27 cellular contexts compared by ENCODE assay signal in the genomic region with DNA sequence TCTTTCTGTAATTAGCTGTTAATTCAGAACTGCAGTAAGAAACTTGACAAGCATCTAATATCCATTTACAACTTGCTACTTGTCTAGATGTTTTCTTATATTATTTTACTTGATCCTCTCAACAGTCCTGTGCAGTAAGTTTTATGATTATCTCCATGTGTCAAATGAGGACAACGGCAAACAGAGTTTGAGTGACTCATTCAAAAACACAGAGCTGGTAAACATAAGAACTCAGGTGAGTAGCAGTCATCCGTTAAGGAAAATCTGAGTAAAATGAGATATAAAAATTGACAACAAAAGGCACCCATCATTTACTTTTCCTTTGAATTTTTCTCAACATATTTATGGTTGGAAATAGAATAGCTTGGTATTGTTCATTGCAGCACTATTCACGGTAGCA.
"Had no signal": no experiment of that assay in that cellular context is flagged by ENCODE, and none has a peak within 500 bp of the region (broad histone marks: within the 10 kb centered on the region; RNA-seq: fewer than 3 reads in every experiment).

No MANE protein-coding gene starts in this region.

- H3K4me3 ChIP-seq: left ventricle myocardium inferior, lung, mucosa of descending colon, ovary, skin epidermis, suprapubic skin, thoracic aorta, tibial artery, upper lobe of right lung had no signal

- ATAC-seq: mucosa of descending colon; naive thymus-derived CD4-positive, alpha-beta T cell; natural killer cell treated with Interleukin-12 subunit alpha and Interleukin-12 subunit beta and Interleukin-15 and Interleukin-18, amount 100 ng/mL, for 72 hours; right cardiac atrium; sciatic nerve; stimulated activated effector memory CD8-positive, alpha-beta T cell treated with anti-CD3 and anti-CD28 coated beads, Interleukin-12 subunit alpha, Interleukin-12 subunit beta, amount 100 ng/mL, for 72 hours; upper lobe of right lung had no signal

- H3K36me3 ChIP-seq: left ventricle myocardium inferior, ovary, suprapubic skin, thoracic aorta, tibial artery, upper lobe of right lung had no signal

- H3K36me3 Mint-ChIP-seq: memory B cell; naive thymus-derived CD4-positive, alpha-beta T cell; natural killer cell treated with Interleukin-12 subunit alpha and Interleukin-12 subunit beta and Interleukin-15 and Interleukin-18, amount 100 ng/mL, for 72 hours; stimulated activated effector memory CD8-positive, alpha-beta T cell treated with anti-CD3 and anti-CD28 coated beads, Interleukin-12 subunit alpha, Interleukin-12 subunit beta, amount 100 ng/mL, for 72 hours had no signal

- H3K4me1 Mint-ChIP-seq: stimulated activated effector memory CD8-positive, alpha-beta T cell treated with anti-CD3 and anti-CD28 coated beads, Interleukin-12 subunit alpha, Interleukin-12 subunit beta, amount 100 ng/mL, for 72 hours had no signal

- H3K4me3 Mint-ChIP-seq: memory B cell; naive thymus-derived CD4-positive, alpha-beta T cell; natural killer cell treated with Interleukin-12 subunit alpha and Interleukin-12 subunit beta and Interleukin-15 and Interleukin-18, amount 100 ng/mL, for 72 hours; stimulated activated effector memory CD8-positive, alpha-beta T cell treated with anti-CD3 and anti-CD28 coated beads, Interleukin-12 subunit alpha, Interleukin-12 subunit beta, amount 100 ng/mL, for 72 hours; stimulated activated naive CD8-positive, alpha-beta T cell treated with anti-CD3 and anti-CD28 coated beads, Interleukin-15, Interleukin-2, amounts not matched to agents 100 ng/mL and 50 ng/mL, for 24 hours had no signal

- H3K27ac Mint-ChIP-seq: memory B cell; naive thymus-derived CD4-positive, alpha-beta T cell; progenitor cell of endocrine pancreas; stimulated activated effector memory CD8-positive, alpha-beta T cell treated with anti-CD3 and anti-CD28 coated beads, Interleukin-12 subunit alpha, Interleukin-12 subunit beta, amount 100 ng/mL, for 72 hours; stimulated activated naive CD8-positive, alpha-beta T cell treated with anti-CD3 and anti-CD28 coated beads, Interleukin-15, Interleukin-2, amounts not matched to agents 100 ng/mL and 50 ng/mL, for 24 hours had no signal

- H3K9me3 Mint-ChIP-seq: naive thymus-derived CD4-positive, alpha-beta T cell; natural killer cell treated with Interleukin-12 subunit alpha and Interleukin-12 subunit beta and Interleukin-15 and Interleukin-18, amount 100 ng/mL, for 72 hours; stimulated activated effector memory CD8-positive, alpha-beta T cell treated with anti-CD3 and anti-CD28 coated beads, Interleukin-12 subunit alpha, Interleukin-12 subunit beta, amount 100 ng/mL, for 72 hours; stimulated activated naive CD8-positive, alpha-beta T cell treated with anti-CD3 and anti-CD28 coated beads, Interleukin-15, Interleukin-2, amounts not matched to agents 100 ng/mL and 50 ng/mL, for 24 hours had no signal

- H3K27me3 Mint-ChIP-seq: naive thymus-derived CD4-positive, alpha-beta T cell; natural killer cell treated with Interleukin-12 subunit alpha and Interleukin-12 subunit beta and Interleukin-15 and Interleukin-18, amount 100 ng/mL, for 72 hours; progenitor cell of endocrine pancreas; stimulated activated naive CD8-positive, alpha-beta T cell treated with anti-CD3 and anti-CD28 coated beads, Interleukin-15, Interleukin-2, amounts not matched to agents 100 ng/mL and 50 ng/mL, for 24 hours had no signal

- H3K27me3 ChIP-seq: ovary, suprapubic skin, tibial artery, upper lobe of right lung had no signal

- H3K27ac ChIP-seq: left ventricle myocardium inferior, ovary, skin epidermis, suprapubic skin, thoracic aorta, tibial artery, upper lobe of right lung had no signal

- H3K4me1 ChIP-seq: left ventricle myocardium inferior, suprapubic skin, tibial artery, upper lobe of right lung had no signal

- DNase-seq: hypothalamus; islet precursor cell; left ventricle myocardium inferior; midbrain; mucosa of descending colon; naive thymus-derived CD4-positive, alpha-beta T cell; ovary; retina; right cardiac atrium; stimulated activated CD4-positive, alpha-beta T cell treated with anti-CD3 and anti-CD28 coated beads, Interleukin-12 subunit alpha, Interleukin-12 subunit beta, amount 100 ng/mL, for 4 hours; stimulated activated CD4-positive, alpha-beta T cell treated with anti-CD3 and anti-CD28 coated beads, Interleukin-15, amount 100 ng/mL, for 24 hours; stimulated activated CD4-positive, alpha-beta T cell treated with anti-CD3 and anti-CD28 coated beads, Interleukin-2, amount 100 ng/mL, for 24 hours; stimulated activated CD4-positive, alpha-beta T cell treated with anti-CD3 and anti-CD28 coated beads, Interleukin-4, amount 100 ng/mL, for 24 hours; stimulated activated naive CD4-positive, alpha-beta T cell; tibial artery; trophoblast cell; upper lobe of right lung had no signal

- H3K9me3 ChIP-seq: left ventricle myocardium inferior, mucosa of descending colon, ovary, suprapubic skin, thoracic aorta, tibial artery, upper lobe of right lung had no signal
